Comparison of ENCODE assay signal across 1 cellular context in genomic region chr10:71219918-71220688, GRCh38.
TF ChIP-seq lines count a peak whose summit lies in the region.

No MANE protein-coding gene starts in this region.

TF ChIP-seq in K562, 482 proteins besides CTCF, POLR2A, EP300 and RAD21 (continued from another document):
- TF ChIP-seq RREB1 (CRISPR knock-in tag; IDR thresholded peaks at IDR 0.05) = no peak
- TF ChIP-seq CSDE1 (IDR thresholded peaks at IDR 0.05) = no peak
- TF ChIP-seq LCOR (CRISPR knock-in tag; IDR thresholded peaks at IDR 0.05) = no peak
- no peak for TF ChIP-seq ARID3B (CRISPR knock-in tag; IDR thresholded peaks at IDR 0.05; ENCODE audit: borderline replicate concordance)
- no peak for TF ChIP-seq SRSF9 (IDR thresholded peaks at IDR 0.05; ENCODE audit: borderline replicate concordance, low read depth, low read length)
- TF ChIP-seq HDAC2 (IDR thresholded peaks at IDR 0.05) = 0 out of 2 replicates have a peak, but pooled peaks have one; percentile 24
- TF ChIP-seq RBM34 (IDR thresholded peaks at IDR 0.05; ENCODE audit: borderline replicate concordance, insufficient read depth, low read length) = no peak
- no peak for TF ChIP-seq HES1 (IDR thresholded peaks at IDR 0.05; ENCODE audit: low read depth)
- no peak for TF ChIP-seq SPI1 (IDR thresholded peaks at IDR 0.05; ENCODE audit: borderline replicate concordance, low read depth, low read length)
- no peak for TF ChIP-seq ZNF449 (CRISPR knock-in tag; IDR thresholded peaks at IDR 0.05)
- TF ChIP-seq SUPT5H (IDR thresholded peaks at IDR 0.05) = no peak
- no peak for TF ChIP-seq ZNF23 (CRISPR knock-in tag; IDR thresholded peaks at IDR 0.05)
- no peak for TF ChIP-seq CBFA2T2 (conservative IDR thresholded peaks at IDR 0.05)
- TF ChIP-seq RBM25 (IDR thresholded peaks at IDR 0.05; ENCODE audit: low read depth, low read length, severe bottlenecking) = peak; percentile 67
- no peak for TF ChIP-seq RFX7 (CRISPR knock-in tag; IDR thresholded peaks at IDR 0.05)
- no peak for TF ChIP-seq NFIC (IDR thresholded peaks at IDR 0.05)
- TF ChIP-seq BCOR (IDR thresholded peaks at IDR 0.05) = peak; percentile 56; the same call in 1 of the 2 replicates
TF ChIP-seq in K562: peak in this region for 3.
